Comparison of ENCODE assay signal across 26 cellular contexts in the genomic region with DNA sequence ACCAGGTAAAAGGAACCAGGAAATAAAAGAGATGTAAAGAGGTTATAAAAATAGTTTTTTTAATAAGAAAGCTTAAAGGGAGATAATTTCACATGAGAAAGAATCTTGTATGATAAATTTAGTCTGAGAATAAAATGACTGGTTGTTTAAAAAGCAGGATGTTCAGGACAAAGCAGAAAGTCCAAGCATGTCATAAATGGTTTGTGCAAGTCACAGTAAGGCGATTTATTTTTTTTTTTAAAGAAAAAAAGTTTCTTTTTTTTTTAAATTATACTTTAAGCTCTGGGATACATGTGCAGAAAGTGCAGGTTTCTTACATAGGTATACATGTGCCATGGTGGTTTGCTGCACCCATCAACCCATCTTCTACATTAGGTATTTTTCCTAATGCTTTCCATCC. TPM values are rescaled to one million over a fixed set of nuclear protein-coding genes. Genes with fewer than 3 reads are reported as not detected.
"Had no signal": no experiment of that assay in that cellular context is flagged by ENCODE, and none has a peak within 500 bp of the region (broad histone marks: within the 10 kb centered on the region; RNA-seq: fewer than 3 reads in every experiment).

No MANE protein-coding gene starts in this region.

- H3K4me3 Mint-ChIP-seq: activated T-helper 17 cell treated with anti-CD3 and anti-CD28 coated beads, Interleukin-2, amount 50 U/mL, for 72 hours; naive thymus-derived CD4-positive, alpha-beta T cell; neural crest cell; stimulated activated memory B cell treated with anti-CD40 and anti-IgM and Interleukin-4, amounts not matched to agents 10 μg/mL and 1 μg/mL and 100 μg/mL, for 72 hours had no signal

- H3K4me1 Mint-ChIP-seq: activated T-helper 17 cell treated with anti-CD3 and anti-CD28 coated beads, Interleukin-2, amount 50 U/mL, for 72 hours; naive thymus-derived CD4-positive, alpha-beta T cell; neural crest cell; stimulated activated memory B cell treated with anti-CD40 and anti-IgM and Interleukin-4, amounts not matched to agents 10 μg/mL and 1 μg/mL and 100 μg/mL, for 72 hours had no signal

- H3K4me3 ChIP-seq: hepatocyte, left lung, lung, sigmoid colon, smooth muscle cell, stomach, suprapubic skin, transverse colon had no signal

- H3K27ac Mint-ChIP-seq: activated naive CD4-positive, alpha-beta T cell treated with anti-CD3 and anti-CD28 coated beads, Interleukin-2, amount 50 U/mL, for 72 hours; activated T-helper 17 cell treated with anti-CD3 and anti-CD28 coated beads, Interleukin-2, amount 50 U/mL, for 72 hours; naive thymus-derived CD4-positive, alpha-beta T cell; stimulated activated memory B cell treated with anti-CD40 and anti-IgM and Interleukin-4, amounts not matched to agents 10 μg/mL and 1 μg/mL and 100 μg/mL, for 72 hours had no signal

- ATAC-seq: activated naive CD4-positive, alpha-beta T cell treated with anti-CD3 and anti-CD28 coated beads, Interleukin-2, amount 50 U/mL, for 72 hours; activated T-helper 17 cell treated with anti-CD3 and anti-CD28 coated beads, Interleukin-2, amount 50 U/mL, for 72 hours; esophagus mucosa; left lung; naive thymus-derived CD4-positive, alpha-beta T cell; stimulated activated memory B cell treated with anti-CD40 and anti-IgM and Interleukin-4, amounts not matched to agents 10 μg/mL and 1 μg/mL and 100 μg/mL, for 72 hours had no signal

- DNase-seq: activated CD4-positive, alpha-beta T cell treated with anti-CD3 and anti-CD28 coated beads for 1 hour; activated CD4-positive, alpha-beta T cell treated with anti-CD3 and anti-CD28 coated beads, Interleukin-2, amount 50 U/mL, for 1 hour; activated T-cell treated with anti-CD3 and anti-CD28 coated beads, Interleukin-2, amount 50 U/mL, for 1 hour; aorta; brain microvascular endothelial cell; caudate nucleus; dermis blood vessel endothelial cell; effector CD8-positive, alpha-beta T cell; glutamatergic neuron; kidney glomerular epithelial cell; left lung; naive thymus-derived CD4-positive, alpha-beta T cell; sigmoid colon; stimulated activated CD4-positive, alpha-beta T cell treated with anti-CD3 and anti-CD28 coated beads, Interleukin-15, amount 100 ng/mL, for 24 hours; stomach; transverse colon had no signal

RNA-seq across cellular contexts. Expression of a gene that starts 30.8 kb away (rescaled TPM):
- total RNA-seq: activated naive CD4-positive, alpha-beta T cell treated with anti-CD3 and anti-CD28 coated beads, Interleukin-2, amount 50 U/mL, for 72 hours; activated T-helper 17 cell treated with anti-CD3 and anti-CD28 coated beads, Interleukin-2, amount 50 U/mL, for 72 hours; dermis blood vessel endothelial cell; left lung; naive thymus-derived CD4-positive, alpha-beta T cell; posterior vena cava; sigmoid colon; transverse colon had no signal
